Comparison of ENCODE assay signal across 10 cellular contexts in the genomic region with DNA sequence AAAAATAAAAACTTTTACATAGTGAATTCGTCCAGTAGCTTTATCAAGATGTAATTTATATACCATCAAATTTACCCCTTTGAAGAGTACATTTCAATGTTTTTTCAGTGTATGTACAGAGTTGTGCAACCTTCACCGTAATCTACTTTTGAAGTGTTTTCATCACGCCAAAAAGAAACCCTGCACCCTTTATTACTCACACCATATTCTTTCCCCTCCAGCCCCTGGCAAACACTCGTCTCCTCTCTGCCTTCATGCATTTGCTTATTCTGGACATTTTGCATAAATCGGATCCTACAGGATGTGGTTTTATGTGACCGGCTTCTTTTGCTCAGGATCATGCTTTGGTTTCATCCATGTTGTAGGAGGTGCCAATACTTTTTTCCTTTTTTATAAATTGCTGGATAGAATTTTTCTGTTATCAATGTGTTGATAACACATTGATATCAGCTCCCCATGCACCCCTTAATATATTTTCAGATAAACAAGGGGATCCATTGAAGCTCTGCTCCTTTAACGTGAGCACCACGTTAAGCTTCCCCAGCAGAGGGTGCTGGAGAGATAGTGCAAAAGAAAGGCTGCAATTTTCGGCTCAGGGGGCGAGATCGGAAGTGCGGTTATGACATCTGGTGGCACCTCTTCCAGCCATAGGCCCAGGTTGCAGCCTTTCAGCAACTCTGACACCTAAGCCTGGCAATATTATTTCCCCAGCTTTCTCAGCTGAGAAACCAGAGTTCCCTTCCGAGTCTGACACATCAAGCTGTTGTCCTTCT.
DNase-seq lines count a peak whose midpoint lies in the region; ATAC-seq and TF ChIP-seq lines count a peak whose summit lies in the region.
"Had no signal": no experiment of that assay in that cellular context is flagged by ENCODE, and none has a peak within 500 bp of the region (broad histone marks: within the 10 kb centered on the region; RNA-seq: fewer than 3 reads in every experiment).

No MANE protein-coding gene starts in this region.

- H3K79me2 ChIP-seq in OCI-LY3 (ENCODE audit: low read length): no peaks in the 10 kb centered on the region

- intact Hi-C loops in A673 (cut with micrococcal nuclease; ENCODE audit: unreplicated experiment): loop anchor here (2.0 kb wide), 1 partner anchor 374 kb away; no protein-coding TSS in a partner anchor

- no peak overlapping the region for H3K4me2 ChIP-seq in OCI-LY3 (ENCODE audit: low read length)

- POLR2A ChIA-PET in A673 (lab: Charles Lee; ENCODE audit: low non-redundant PET): no interaction called here

- DNase-seq in A673 (ENCODE audit: low spot score) (peak; percentile 50), HuH-7 (ENCODE audit: low spot score) (peak; percentile 1), glomerular visceral epithelial cell (ENCODE audit: extremely low spot score) (peak; percentile 6), cortex of kidney (lab: John Stamatoyannopoulos, UW) (no peak)
- DNase-seq: GDM1 had no signal

- H3K4me1 ChIP-seq in A673 (ENCODE audit: insufficient read depth, low read length, poor library complexity, severe bottlenecking): no peaks in the 10 kb centered on the region
- H3K4me1 ChIP-seq in OCI-LY3 (ENCODE audit: low read length): no peaks in the 10 kb centered on the region

- no TSS peak for BruUV-seq in A673 (replicated peaks; lab: Mats Ljungman, UMichigan)

- H3K27me3 ChIP-seq in A673 (replicated peaks; ENCODE audit: insufficient read depth, low read depth, low read length, poor library complexity) (no peaks in the 10 kb centered on the region), OCI-LY3 (ENCODE audit: low read depth, low read length) (no peaks in the 10 kb centered on the region)
- H3K27me3 ChIP-seq: neutrophil had no signal

- TF ChIP-seq CTCF in A673 (conservative IDR thresholded peaks at IDR 0.05; ENCODE audit: low read depth, low read length): peak; percentile 63
- TF ChIP-seq CTCF in OCI-LY3 (IDR thresholded peaks at IDR 0.05; ENCODE audit: low read depth, low read length): peak; percentile 49

- no peaks in the 10 kb centered on the region for H4K20me1 ChIP-seq in OCI-LY3 (ENCODE audit: insufficient read depth, low read length)

- no peak overlapping the region for H3K27ac ChIP-seq in A673 (ENCODE audit: low read depth, low read length, poor library complexity, severe bottlenecking)
- no peak overlapping the region for H3K27ac ChIP-seq in OCI-LY3 (ENCODE audit: low read length)
- H3K27ac ChIP-seq: neutrophil had no signal

- H2AFZ ChIP-seq in OCI-LY3 (ENCODE audit: low read depth, low read length): no peak overlapping the region

- H3K9ac ChIP-seq in OCI-LY3 (ENCODE audit: low read length): no peak overlapping the region

- H3K4me3 ChIP-seq in A673 (ENCODE audit: low read depth, low read length, poor library complexity, severe bottlenecking) (no peak overlapping the region), OCI-LY3 (ENCODE audit: low read length) (no peak overlapping the region)

- H3K9me3 ChIP-seq in A673 (ENCODE audit: low read depth, low read length, poor library complexity, severe bottlenecking): no peaks in the 10 kb centered on the region
- H3K9me3 ChIP-seq in OCI-LY3 (ENCODE audit: insufficient read depth, low read length): no peaks in the 10 kb centered on the region
- H3K9me3 ChIP-seq: neutrophil had no signal

- H3K36me3 ChIP-seq in A673 (ENCODE audit: insufficient read depth, low read length, poor library complexity, severe bottlenecking) (no peaks in the 10 kb centered on the region), OCI-LY3 (replicated peaks; ENCODE audit: low read depth, low read length) (no peaks in the 10 kb centered on the region)
- H3K36me3 ChIP-seq: neutrophil had no signal

- ATAC-seq in GM19328 (IDR thresholded peaks at IDR 0.05; ENCODE audit: unreplicated experiment) (no peak), GM21528 (IDR thresholded peaks at IDR 0.05; ENCODE audit: low FRiP score, unreplicated experiment) (no peak), GM21390 (IDR thresholded peaks at IDR 0.05; ENCODE audit: unreplicated experiment) (no peak)

- CTCF ChIA-PET in A673 (lab: Charles Lee): interaction anchor here (1.2 kb wide), 1 partner anchor 374 kb away, joined by 6 read pairs; no protein-coding TSS in a partner anchor
